In the genomic region with DNA sequence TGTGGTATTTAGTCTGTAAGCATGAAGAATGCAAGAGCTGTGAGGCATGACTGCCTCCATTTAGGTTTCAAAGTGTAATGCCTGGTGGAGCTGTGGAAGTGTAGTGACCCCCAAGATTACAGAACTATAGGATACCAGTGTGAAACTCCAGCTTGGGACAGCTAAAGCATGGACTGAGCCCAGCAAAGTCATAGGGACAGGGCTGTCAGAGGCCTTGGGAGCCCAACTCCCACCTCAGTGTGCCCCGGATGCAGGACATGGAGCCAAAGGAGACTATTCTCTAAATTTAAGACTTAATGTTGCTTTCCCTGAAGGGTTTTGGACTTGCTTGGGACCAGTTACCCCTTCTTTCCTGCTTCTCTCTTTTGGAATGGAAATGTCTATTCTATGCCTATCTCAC, we compare ENCODE assay signal across 2 cellular contexts.
TF ChIP-seq lines count a peak whose summit lies in the region.

No MANE protein-coding gene starts in this region.

TF ChIP-seq in GM12891, 5 proteins besides CTCF, POLR2A, EP300 and RAD21:
- no peak for TF ChIP-seq PAX5 (IDR thresholded peaks at IDR 0.05; ENCODE audit: insufficient read depth, low read length, severe bottlenecking)
- TF ChIP-seq TAF1 (IDR thresholded peaks at IDR 0.05; ENCODE audit: low read depth, low read length), result no peak
- TF ChIP-seq POU2F2 (IDR thresholded peaks at IDR 0.05; ENCODE audit: low read depth, low read length), result no peak
- TF ChIP-seq POLR2AphosphoS5 (IDR thresholded peaks at IDR 0.05; ENCODE audit: low read depth, low read length), result no peak; the same call in 1 of the 2 replicates
- no peak for TF ChIP-seq SPI1 (IDR thresholded peaks at IDR 0.05; ENCODE audit: low read depth, low read length)

TF ChIP-seq in H1, 55 proteins besides CTCF, POLR2A, EP300 and RAD21:
- TF ChIP-seq CHD2 (IDR thresholded peaks at IDR 0.05; ENCODE audit: low read length), result no peak
- no peak for TF ChIP-seq SRF (IDR thresholded peaks at IDR 0.05; ENCODE audit: low read depth, low read length)
- no peak for TF ChIP-seq EGR1 (IDR thresholded peaks at IDR 0.05; ENCODE audit: borderline replicate concordance, low read depth, low read length)
- no peak for TF ChIP-seq TCF12 (IDR thresholded peaks at IDR 0.05; ENCODE audit: low read depth, low read length)
- TF ChIP-seq ZNF274 (IDR thresholded peaks at IDR 0.05; ENCODE audit: borderline replicate concordance, extremely low read depth, low read length), result no peak
- TF ChIP-seq GABPA (IDR thresholded peaks at IDR 0.05; ENCODE audit: borderline replicate concordance, insufficient read depth, low read length), result no peak
- no peak for TF ChIP-seq HDAC6 (IDR thresholded peaks at IDR 0.05; ENCODE audit: low read depth, low read length)
- TF ChIP-seq SP1 (IDR thresholded peaks at IDR 0.05; ENCODE audit: low read depth, low read length), result no peak
- no peak for TF ChIP-seq RNF2 (IDR thresholded peaks at IDR 0.05; ENCODE audit: borderline replicate concordance, low read depth, low read length, missing control alignments, poor library complexity, severe bottlenecking)
- TF ChIP-seq PHF8 (conservative IDR thresholded peaks at IDR 0.05; ENCODE audit: low read depth, low read length), result no peak
